8 cellular contexts compared by ENCODE assay signal in genomic region chrX:79413009-79413408, GRCh38. TPM values are rescaled to one million over a fixed set of nuclear protein-coding genes. Genes with fewer than 3 reads are reported as not detected.
DNase-seq lines count a peak whose midpoint lies in the region; ATAC-seq and TF ChIP-seq lines count a peak whose summit lies in the region.

No MANE protein-coding gene starts in this region.

- no peaks in the 10 kb centered on the region for H4K20me1 ChIP-seq in SU-DHL-6 (ENCODE audit: low read depth, low read length)

- no peak overlapping the region for H3K4me3 ChIP-seq in SU-DHL-6 (ENCODE audit: insufficient read depth, low read length, poor library complexity, severe bottlenecking)

- peaks cover 0 to under 1% of the 10 kb centered on the region in 2 donors for H3K9me3 Mint-ChIP-seq in activated T-cell treated with anti-CD3 and anti-CD28 coated beads, Interleukin-2, amount 50 U/mL, for 72 hours
- H3K9me3 Mint-ChIP-seq in stimulated activated memory B cell treated with anti-CD40 and anti-IgM and Interleukin-4, amounts not matched to agents 10 μg/mL and 1 μg/mL and 100 μg/mL, for 72 hours, result peaks cover under 1% of the 10 kb centered on the region

- no peaks in the 10 kb centered on the region for H3K27me3 ChIP-seq in SU-DHL-6 (ENCODE audit: low read length)

- no peaks in the 10 kb centered on the region for H3K9me3 ChIP-seq in SU-DHL-6 (ENCODE audit: insufficient read depth, low read length)

- peak overlapping the region; percentile 91 for H3K27ac Mint-ChIP-seq in activated T-cell treated with anti-CD3 and anti-CD28 coated beads, Interleukin-2, amount 50 U/mL, for 72 hours
- H3K27ac Mint-ChIP-seq in stimulated activated memory B cell treated with anti-CD40 and anti-IgM and Interleukin-4, amounts not matched to agents 10 μg/mL and 1 μg/mL and 100 μg/mL, for 72 hours, result no peak overlapping the region

- H3K27me3 Mint-ChIP-seq in activated T-cell treated with anti-CD3 and anti-CD28 coated beads, Interleukin-2, amount 50 U/mL, for 72 hours (ENCODE audit: low read depth), result peaks cover 6% of the 10 kb centered on the region
- no peaks in the 10 kb centered on the region for H3K27me3 Mint-ChIP-seq in stimulated activated memory B cell treated with anti-CD40 and anti-IgM and Interleukin-4, amounts not matched to agents 10 μg/mL and 1 μg/mL and 100 μg/mL, for 72 hours

- no peaks in the 10 kb centered on the region for H3F3A ChIP-seq in SU-DHL-6 (ENCODE audit: insufficient read depth)

- DNase-seq in activated T-cell treated with anti-CD3 and anti-CD28 coated beads, Interleukin-2, amount 50 U/mL, for 72 hours, result no peak
- no peak for DNase-seq in activated T-cell treated with anti-CD3 and anti-CD28 coated beads, Interleukin-2, amount 50 U/mL, for 1 hour
- DNase-seq in fibroblast of the conjunctiva (ENCODE audit: low read depth), result peak; percentile 21
- DNase-seq in NCI-H446 treated with DMSO at 0.1 percent for 48 hours (lab: John Stamatoyannopoulos, UW), result no peak
- no peak for DNase-seq in NCI-H2227 treated with DMSO at 0.1 percent for 48 hours (lab: John Stamatoyannopoulos, UW)

- no peak for TF ChIP-seq CTCF in SU-DHL-6 (IDR thresholded peaks at IDR 0.05; ENCODE audit: insufficient read depth, low read length, poor library complexity, severe bottlenecking)

- no peaks in the 10 kb centered on the region for H3K79me2 ChIP-seq in SU-DHL-6 (ENCODE audit: insufficient read depth, low read length)

- H3K4me1 Mint-ChIP-seq in activated T-cell treated with anti-CD3 and anti-CD28 coated beads, Interleukin-2, amount 50 U/mL, for 72 hours (ENCODE audit: low read depth), result peaks cover 34% of the 10 kb centered on the region
- no peaks in the 10 kb centered on the region for H3K4me1 Mint-ChIP-seq in stimulated activated memory B cell treated with anti-CD40 and anti-IgM and Interleukin-4, amounts not matched to agents 10 μg/mL and 1 μg/mL and 100 μg/mL, for 72 hours

- ATAC-seq in activated T-cell treated with anti-CD3 and anti-CD28 coated beads, Interleukin-2, amount 50 U/mL, for 72 hours (replicated peaks in 1 of 2), result no peak
- no peak for ATAC-seq in stimulated activated memory B cell treated with anti-CD40 and anti-IgM and Interleukin-4, amounts not matched to agents 10 μg/mL and 1 μg/mL and 100 μg/mL, for 72 hours
- ATAC-seq in GM21381 (IDR thresholded peaks at IDR 0.05; ENCODE audit: unreplicated experiment), result no peak

- no peaks in the 10 kb centered on the region for H3K36me3 Mint-ChIP-seq in activated T-cell treated with anti-CD3 and anti-CD28 coated beads, Interleukin-2, amount 50 U/mL, for 72 hours (ENCODE audit: insufficient read depth in 2 of 2)
- H3K36me3 Mint-ChIP-seq in stimulated activated memory B cell treated with anti-CD40 and anti-IgM and Interleukin-4, amounts not matched to agents 10 μg/mL and 1 μg/mL and 100 μg/mL, for 72 hours, result no peaks in the 10 kb centered on the region

- H3K9ac ChIP-seq in SU-DHL-6 (ENCODE audit: low read length), result no peak overlapping the region

- H3K4me3 Mint-ChIP-seq in activated T-cell treated with anti-CD3 and anti-CD28 coated beads, Interleukin-2, amount 50 U/mL, for 72 hours, result peak overlapping the region; percentile 73 to 87
- peak overlapping the region; percentile 9 for H3K4me3 Mint-ChIP-seq in stimulated activated memory B cell treated with anti-CD40 and anti-IgM and Interleukin-4, amounts not matched to agents 10 μg/mL and 1 μg/mL and 100 μg/mL, for 72 hours

- H3K9me2 ChIP-seq in SU-DHL-6 (replicated peaks; ENCODE audit: insufficient read depth, low read length), result no peaks in the 10 kb centered on the region

- H3K4me2 ChIP-seq in SU-DHL-6 (ENCODE audit: low read depth, low read length, poor library complexity, severe bottlenecking), result peak overlapping the region; percentile 44

- no peak overlapping the region for H3K27ac ChIP-seq in SU-DHL-6 (ENCODE audit: low read depth, low read length)

- no peaks in the 10 kb centered on the region for H3K36me3 ChIP-seq in SU-DHL-6 (ENCODE audit: low read length)

- H2AFZ ChIP-seq in SU-DHL-6 (ENCODE audit: low read depth, low read length, severe bottlenecking), result no peak overlapping the region

RNA-seq across cellular contexts. Expression of gene ITM2A, which starts 45.9 kb away (rescaled TPM):
- total RNA-seq in activated T-cell treated with anti-CD3 and anti-CD28 coated beads, Interleukin-2, amount 50 U/mL, for 72 hours, result 10 to 100 TPM; 47.2 to 67.6 TPM
